8 cellular contexts compared by ENCODE assay signal in genomic region chr19:34733266-34733825, GRCh38. TPM values are rescaled to one million over a fixed set of nuclear protein-coding genes. Genes with fewer than 3 reads are reported as not detected.
DNase-seq lines count a peak whose midpoint lies in the region; FAIRE-seq and TF ChIP-seq lines count a peak whose summit lies in the region.

No MANE protein-coding gene starts in this region.

- H3K27ac ChIP-seq in astrocyte (ENCODE audit: low read depth, low read length), result peak overlapping the region; percentile 95
- H3K27ac ChIP-seq in kidney (ENCODE audit: low read depth in 2 of 2, low read length in 2 of 2), result peak overlapping the region; percentile 96
- peak overlapping the region; percentile 98 for H3K27ac ChIP-seq in subcutaneous abdominal adipose tissue (ENCODE audit: low read depth, low read length)

- no peaks in the 10 kb centered on the region for H4K20me1 ChIP-seq in astrocyte (ENCODE audit: insufficient read depth, low read length)

- CTCF ChIA-PET in activated CD4-positive, alpha-beta T cell treated with anti-CD3 and anti-CD28 coated beads, Interleukin-2, amount 10 ng/mL, durations not matched to agents 7 days and 5 days (lab: Charles Lee), result interaction anchor here (0.6 to 1.6 kb wide), 2 partner anchors 55 to 312 kb away, joined by 3 read pairs; partner anchors contain the start of gene ZNF302

- H3K9ac ChIP-seq in astrocyte (ENCODE audit: low read length), result peak overlapping the region; percentile 91
- peak overlapping the region; percentile 2 to 93 for H3K9ac ChIP-seq in kidney (ENCODE audit: low read length in 2 of 2)
- H3K9ac ChIP-seq in subcutaneous abdominal adipose tissue (ENCODE audit: low read length in 5 of 5), result peak overlapping the region; percentile 84 to 98 (median 93)

- peaks cover 17% of the 10 kb centered on the region for H3K9me3 Mint-ChIP-seq in activated CD4-positive, alpha-beta T cell treated with anti-CD3 and anti-CD28 coated beads, Interleukin-2, amount 10 ng/mL, durations not matched to agents 7 days and 5 days
- peaks cover 21% of the 10 kb centered on the region for H3K9me3 Mint-ChIP-seq in HFFc6
- H3K9me3 Mint-ChIP-seq in astrocyte (ENCODE audit: unreplicated experiment), result peaks cover 11% of the 10 kb centered on the region

- H2AFZ ChIP-seq in astrocyte (ENCODE audit: low read depth, low read length), result peak overlapping the region; percentile 97

- H3K4me3 Mint-ChIP-seq in activated CD4-positive, alpha-beta T cell treated with anti-CD3 and anti-CD28 coated beads, Interleukin-2, amount 10 ng/mL, durations not matched to agents 7 days and 5 days, result peak overlapping the region; percentile 82
- H3K4me3 Mint-ChIP-seq in HFFc6 (peak overlapping the region; percentile 92), astrocyte (ENCODE audit: unreplicated experiment) (peak overlapping the region; percentile 97)

- TF ChIP-seq CTCF in HFFc6 (IDR thresholded peaks at IDR 0.05), result no peak
- no peak for TF ChIP-seq CTCF in astrocyte (IDR thresholded peaks at IDR 0.05; ENCODE audit: insufficient read depth, low read depth, low read length)
- no peak for TF ChIP-seq CTCF in kidney (IDR thresholded peaks at IDR 0.05; ENCODE audit: borderline replicate concordance, extremely low read depth, insufficient read depth)

- H3K36me3 Mint-ChIP-seq in activated CD4-positive, alpha-beta T cell treated with anti-CD3 and anti-CD28 coated beads, Interleukin-2, amount 10 ng/mL, durations not matched to agents 7 days and 5 days (ENCODE audit: low read depth), result peaks cover 26% of the 10 kb centered on the region
- H3K36me3 Mint-ChIP-seq in HFFc6 (ENCODE audit: low read depth) (peaks cover 34% of the 10 kb centered on the region), astrocyte (ENCODE audit: low read depth, unreplicated experiment) (peaks cover 15% of the 10 kb centered on the region)

- H3K36me3 ChIP-seq in astrocyte (ENCODE audit: insufficient read depth, low read length) (no peaks in the 10 kb centered on the region), kidney (ENCODE audit: control insufficient read depth in 1 of 2, insufficient read depth in 2 of 2, low read length in 2 of 2) (peaks cover 6 to 26% of the 10 kb centered on the region in 2 donors), subcutaneous abdominal adipose tissue (ENCODE audit: control insufficient read depth in 5 of 5, insufficient read depth in 5 of 5, low read length in 5 of 5) (peaks cover 13 to 22% (median 16%) of the 10 kb centered on the region in 5 donors)

- peaks cover 22% of the 10 kb centered on the region for H3K4me1 Mint-ChIP-seq in activated CD4-positive, alpha-beta T cell treated with anti-CD3 and anti-CD28 coated beads, Interleukin-2, amount 10 ng/mL, durations not matched to agents 7 days and 5 days
- H3K4me1 Mint-ChIP-seq in HFFc6 (ENCODE audit: low read depth) (peaks cover 23% of the 10 kb centered on the region), astrocyte (ENCODE audit: low read depth, unreplicated experiment) (peaks cover 6% of the 10 kb centered on the region)

- peaks cover 6% of the 10 kb centered on the region for H3K9me3 ChIP-seq in astrocyte (ENCODE audit: insufficient read depth, low read depth, low read length)
- peaks cover 0 to 17% of the 10 kb centered on the region in 2 donors for H3K9me3 ChIP-seq in kidney (ENCODE audit: control insufficient read depth in 1 of 2, low read length in 2 of 2)
- H3K9me3 ChIP-seq in subcutaneous abdominal adipose tissue (ENCODE audit: control insufficient read depth in 5 of 5, low read length in 5 of 5), result peaks cover 0 to 9% (median 7%) of the 10 kb centered on the region in 5 donors

- H3K27me3 Mint-ChIP-seq in activated CD4-positive, alpha-beta T cell treated with anti-CD3 and anti-CD28 coated beads, Interleukin-2, amount 10 ng/mL, durations not matched to agents 7 days and 5 days, result peaks cover 2% of the 10 kb centered on the region
- H3K27me3 Mint-ChIP-seq in HFFc6 (ENCODE audit: insufficient read depth), result peaks cover 6% of the 10 kb centered on the region; the same call in 1 of the 2 replicates
- no peaks in the 10 kb centered on the region for H3K27me3 Mint-ChIP-seq in astrocyte (ENCODE audit: low read depth, unreplicated experiment)

- intact Hi-C loops in kidney (cut with DNase I), result no loop called here

- no peaks in the 10 kb centered on the region for H3K27me3 ChIP-seq in astrocyte (ENCODE audit: insufficient read depth, low read length)
- peaks cover 0 to 5% (median 0%) of the 10 kb centered on the region in 5 donors for H3K27me3 ChIP-seq in subcutaneous abdominal adipose tissue (ENCODE audit: control insufficient read depth in 5 of 5, insufficient read depth in 4 of 5, low read length in 5 of 5)

- peak overlapping the region; percentile 99 for H3K4me2 ChIP-seq in astrocyte (ENCODE audit: low read length)

- FAIRE-seq in astrocyte (lab: Jason Lieb, UNC) (no peak), kidney (lab: Jason Lieb, UNC) (no peak)

- H3K4me3 ChIP-seq in astrocyte (ENCODE audit: insufficient read depth, low read depth, low read length) (peak overlapping the region; percentile 85), kidney (ENCODE audit: low read length in 2 of 2) (peak overlapping the region; percentile 83 to 98), subcutaneous abdominal adipose tissue (ENCODE audit: low read depth in 1 of 5, low read length in 5 of 5) (peak overlapping the region; percentile 71 to 97 (median 85))

- peaks cover 3% of the 10 kb centered on the region for H3K79me2 ChIP-seq in astrocyte (ENCODE audit: insufficient read depth, low read length)

- H3K27ac Mint-ChIP-seq in activated CD4-positive, alpha-beta T cell treated with anti-CD3 and anti-CD28 coated beads, Interleukin-2, amount 10 ng/mL, durations not matched to agents 7 days and 5 days, result peak overlapping the region; percentile 94
- H3K27ac Mint-ChIP-seq in HFFc6 (peak overlapping the region; percentile 91), astrocyte (ENCODE audit: unreplicated experiment) (peak overlapping the region; percentile 95)

- POLR2A ChIA-PET in activated CD4-positive, alpha-beta T cell treated with anti-CD3 and anti-CD28 coated beads, Interleukin-2, amount 10 ng/mL, durations not matched to agents 7 days and 5 days (lab: Charles Lee), result interaction anchor here (1.2 kb wide), 1 partner anchor 55 kb away, joined by 4 read pairs; the partner anchor contains the start of gene ZNF302

- no peak for DNase-seq in activated CD4-positive, alpha-beta T cell treated with anti-CD3 and anti-CD28 coated beads, Interleukin-2, amount 10 ng/mL, durations not matched to agents 7 days and 5 days
- DNase-seq in activated CD4-positive, alpha-beta T cell treated with anti-CD3 and anti-CD28 coated beads for 4 hours, result no peak
- DNase-seq in HFFc6 (no peak), NCI-H146 treated with DMSO at 0.1 percent for 48 hours (lab: John Stamatoyannopoulos, UW; ENCODE audit: unreplicated experiment) (peak; percentile 72), astrocyte (ENCODE audit: low read depth) (no peak), kidney (peak; percentile 79)
- DNase-seq in activated effector memory CD4-positive, alpha-beta T cell treated with anti-CD3 and anti-CD28 coated beads, Interleukin-2, amount 50 U/mL, for 16 hours, result no peak

- H3K4me1 ChIP-seq in astrocyte (ENCODE audit: insufficient read depth, low read length), result peaks cover 9% of the 10 kb centered on the region
- peaks cover 5 to 8% of the 10 kb centered on the region in 2 donors for H3K4me1 ChIP-seq in kidney (ENCODE audit: control insufficient read depth in 1 of 2, insufficient read depth in 1 of 2, low read depth in 1 of 2, low read length in 2 of 2)
- peaks cover 7 to 33% (median 26%) of the 10 kb centered on the region in 5 donors for H3K4me1 ChIP-seq in subcutaneous abdominal adipose tissue (ENCODE audit: control insufficient read depth in 5 of 5, insufficient read depth in 5 of 5, low read length in 5 of 5)

RNA-seq across cellular contexts. Expression of gene ZNF181, which starts 0.7 kb away (rescaled TPM):
- 1 to 10 TPM; 6.1 to 6.5 TPM for total RNA-seq in activated CD4-positive, alpha-beta T cell treated with anti-CD3 and anti-CD28 coated beads, Interleukin-2, amount 10 ng/mL, durations not matched to agents 7 days and 5 days
- total RNA-seq in HFFc6 (2021; fragmentation: NEBNext Ultra II Directional; extraction: Animal tissue kit (Norgen Biotek cat#: 25700)), result 1 to 10 TPM; 3.7 to 5.6 (median 4.4) TPM
- total RNA-seq in astrocyte, result 4.8 and 5.2 TPM in 2 replicates
- 13.4 TPM for total RNA-seq in kidney
- 14.0 TPM for polyA plus RNA-seq in kidney (ENCODE audit: insufficient read depth, low read depth, low replicate concordance)

RNA-seq across cellular contexts. Expression of gene ZNF599, which starts 39.7 kb away (rescaled TPM):
- total RNA-seq in activated CD4-positive, alpha-beta T cell treated with anti-CD3 and anti-CD28 coated beads, Interleukin-2, amount 10 ng/mL, durations not matched to agents 7 days and 5 days, result 1 to 10 TPM; 5.3 to 6.1 TPM
- 1 to 10 TPM; 4.1 to 5.6 (median 4.8) TPM for total RNA-seq in HFFc6 (2021; fragmentation: NEBNext Ultra II Directional; extraction: Animal tissue kit (Norgen Biotek cat#: 25700))
- total RNA-seq in astrocyte, result 4.8 and 5.7 TPM in 2 replicates
- 8.9 TPM for total RNA-seq in kidney
- 14.2 TPM for polyA plus RNA-seq in kidney (ENCODE audit: insufficient read depth, low read depth, low replicate concordance)

RNA-seq across cellular contexts. Expression of gene ZNF302, which starts 55.9 kb away (rescaled TPM):
- total RNA-seq in activated CD4-positive, alpha-beta T cell treated with anti-CD3 and anti-CD28 coated beads, Interleukin-2, amount 10 ng/mL, durations not matched to agents 7 days and 5 days, result 10 to 100 TPM; 23.1 to 24.3 TPM
- total RNA-seq in HFFc6 (2021; fragmentation: NEBNext Ultra II Directional; extraction: Animal tissue kit (Norgen Biotek cat#: 25700)), result 10 to 100 TPM in 3 of 6 experiments, 1 to 10 TPM in 3; 8.6 to 12.0 (median 9.7) TPM
- total RNA-seq in astrocyte (14.8 and 16.5 TPM in 2 replicates), kidney (36.4 TPM)
- 25.5 TPM for polyA plus RNA-seq in kidney (ENCODE audit: insufficient read depth, low read depth, low replicate concordance)

RNA-seq across cellular contexts. Expression of gene SCGB2B2, which starts 56.4 kb away (rescaled TPM):
- under 1 TPM; 0.35 to 0.65 TPM for total RNA-seq in activated CD4-positive, alpha-beta T cell treated with anti-CD3 and anti-CD28 coated beads, Interleukin-2, amount 10 ng/mL, durations not matched to agents 7 days and 5 days
- under 1 TPM in 1 of 6 experiments, not detected in 5; 0.10 TPM for total RNA-seq in HFFc6 (2021; fragmentation: NEBNext Ultra II Directional; extraction: Animal tissue kit (Norgen Biotek cat#: 25700))
- total RNA-seq in astrocyte (0.14 and 0.31 TPM in 2 replicates), kidney (1.1 TPM)
- polyA plus RNA-seq in kidney (ENCODE audit: insufficient read depth, low read depth, low replicate concordance), result 0.73 TPM

Comparison
In these comparisons a context has a peak if more than half of its experiments do, and no peak if none do; other contexts are left out.
1. DNase-seq: peak in NCI-H146 treated with DMSO at 0.1 percent for 48 hours (single experiment) and kidney (single experiment); none in activated CD4-positive, alpha-beta T cell treated with anti-CD3 and anti-CD28 coated beads, Interleukin-2, amount 10 ng/mL, durations not matched to agents 7 days and 5 days (single experiment), activated CD4-positive, alpha-beta T cell treated with anti-CD3 and anti-CD28 coated beads for 4 hours (0 of 2), HFFc6 (single experiment), astrocyte (single experiment) and activated effector memory CD4-positive, alpha-beta T cell treated with anti-CD3 and anti-CD28 coated beads, Interleukin-2, amount 50 U/mL, for 16 hours (single experiment).
2. Peak in every context shown above with its lines, with median percentiles within 50 percentile points of each other: H3K27ac Mint-ChIP-seq, H3K4me3 Mint-ChIP-seq, H3K27ac ChIP-seq, H3K4me3 ChIP-seq and H3K9ac ChIP-seq.